In genomic region chr21:15278851-15279250, GRCh38 we compare ENCODE assay signal across 2 cellular contexts.
TF ChIP-seq lines count a peak whose summit lies in the region.

No MANE protein-coding gene starts in this region.

TF ChIP-seq in GM23338, 12 proteins besides CTCF, POLR2A, EP300 and RAD21:
- TF ChIP-seq STAT1 (IDR thresholded peaks at IDR 0.05; ENCODE audit: unreplicated experiment), result no peak
- TF ChIP-seq REST (IDR thresholded peaks at IDR 0.05; ENCODE audit: unreplicated experiment), result no peak
- no peak for TF ChIP-seq ZNF331 (CRISPR knock-in tag; IDR thresholded peaks at IDR 0.05; ENCODE audit: low read depth)
- TF ChIP-seq EZH2phosphoT487 (IDR thresholded peaks at IDR 0.05; ENCODE audit: unreplicated experiment), result no peak
- no peak for TF ChIP-seq POLR2AphosphoS5 (IDR thresholded peaks at IDR 0.05; ENCODE audit: low read depth)
- no peak for TF ChIP-seq EZH2 (IDR thresholded peaks at IDR 0.05; ENCODE audit: low read depth, unreplicated experiment)
- no peak for TF ChIP-seq ZNF114 (CRISPR knock-in tag; IDR thresholded peaks at IDR 0.05)
- TF ChIP-seq ZNF462 (CRISPR knock-in tag; IDR thresholded peaks at IDR 0.05), result no peak
- TF ChIP-seq CREB1 (CRISPR knock-in tag; IDR thresholded peaks at IDR 0.05; ENCODE audit: low read depth), result no peak
- no peak for TF ChIP-seq JUNB (IDR thresholded peaks at IDR 0.05; ENCODE audit: unreplicated experiment)

TF ChIP-seq in SK-N-SH treated with all-trans-retinoic acid at 6 μM for 48 hours, 23 proteins besides CTCF, POLR2A, EP300 and RAD21:
- no peak for TF ChIP-seq CSDC2 (CRISPR knock-in tag; IDR thresholded peaks at IDR 0.05)
- no peak for TF ChIP-seq PATZ1 (CRISPR knock-in tag; IDR thresholded peaks at IDR 0.05; ENCODE audit: borderline replicate concordance)
- no peak for TF ChIP-seq CREB5 (CRISPR knock-in tag; IDR thresholded peaks at IDR 0.05; ENCODE audit: low read depth)
- no peak for TF ChIP-seq ARNTL (CRISPR knock-in tag; IDR thresholded peaks at IDR 0.05; ENCODE audit: borderline replicate concordance, low read depth)
- TF ChIP-seq ESRRG (CRISPR knock-in tag; IDR thresholded peaks at IDR 0.05), result no peak
